Comparison of ENCODE assay signal across 30 cellular contexts in genomic region chr15:79606831-79607355, GRCh38.
"Had no signal": no experiment of that assay in that cellular context is flagged by ENCODE, and none has a peak within 500 bp of the region (broad histone marks: within the 10 kb centered on the region; RNA-seq: fewer than 3 reads in every experiment).

No MANE protein-coding gene starts in this region.

- H3K4me3 ChIP-seq: neural progenitor cell, ovary, psoas muscle, right lobe of liver, sigmoid colon, stomach, thoracic aorta, thyroid gland, tibial nerve, upper lobe of left lung, vagina had no signal

- H3K27ac ChIP-seq: neural progenitor cell, neutrophil, ovary, parathyroid adenoma, psoas muscle, right lobe of liver, sigmoid colon, stomach, thoracic aorta, thyroid gland, tibial nerve, upper lobe of left lung, vagina had no signal

- H3K36me3 Mint-ChIP-seq: naive thymus-derived CD4-positive, alpha-beta T cell; natural killer cell; neural progenitor cell; stimulated activated effector memory CD8-positive, alpha-beta T cell treated with anti-CD3 and anti-CD28 coated beads, Interleukin-12 subunit alpha, Interleukin-12 subunit beta, amount 100 ng/mL, for 72 hours; stimulated activated naive B cell treated with anti-CD40 and anti-IgM and Interleukin-4, amounts not matched to agents 10 μg/mL and 1 μg/mL and 100 μg/mL, for 72 hours had no signal

- H3K27ac Mint-ChIP-seq: naive thymus-derived CD4-positive, alpha-beta T cell; natural killer cell; nephron; neural progenitor cell; progenitor cell of endocrine pancreas; stimulated activated effector memory CD8-positive, alpha-beta T cell treated with anti-CD3 and anti-CD28 coated beads, Interleukin-12 subunit alpha, Interleukin-12 subunit beta, amount 100 ng/mL, for 72 hours; stimulated activated naive B cell treated with anti-CD40 and anti-IgM and Interleukin-4, amounts not matched to agents 10 μg/mL and 1 μg/mL and 100 μg/mL, for 72 hours; stimulated activated naive CD8-positive, alpha-beta T cell treated with anti-CD3 and anti-CD28 coated beads, Interleukin-15, Interleukin-2, amounts not matched to agents 100 ng/mL and 50 ng/mL, for 24 hours had no signal

- H3K9me3 ChIP-seq: neutrophil, ovary, psoas muscle, right lobe of liver, sigmoid colon, stomach, thoracic aorta, thyroid gland, tibial nerve, upper lobe of left lung, vagina had no signal

- H3K4me3 Mint-ChIP-seq: naive thymus-derived CD4-positive, alpha-beta T cell; natural killer cell; nephron; neural progenitor cell; stimulated activated effector memory CD8-positive, alpha-beta T cell treated with anti-CD3 and anti-CD28 coated beads, Interleukin-12 subunit alpha, Interleukin-12 subunit beta, amount 100 ng/mL, for 72 hours; stimulated activated naive B cell treated with anti-CD40 and anti-IgM and Interleukin-4, amounts not matched to agents 10 μg/mL and 1 μg/mL and 100 μg/mL, for 72 hours; stimulated activated naive CD8-positive, alpha-beta T cell treated with anti-CD3 and anti-CD28 coated beads, Interleukin-15, Interleukin-2, amounts not matched to agents 100 ng/mL and 50 ng/mL, for 24 hours had no signal

- DNase-seq: naive thymus-derived CD4-positive, alpha-beta T cell; natural killer cell; nucleus accumbens; ovary; posterior cingulate gyrus; psoas muscle; right cardiac atrium; right lobe of liver; sigmoid colon; small intestine; stimulated activated CD4-positive, alpha-beta T cell treated with anti-CD3 and anti-CD28 coated beads, Interleukin-15, amount 100 ng/mL, for 24 hours; stimulated activated CD4-positive, alpha-beta T cell treated with anti-CD3 and anti-CD28 coated beads, Interleukin-2, amount 100 ng/mL, for 24 hours; stimulated activated CD4-positive, alpha-beta T cell treated with anti-CD3 and anti-CD28 coated beads, Interleukin-2, amount 100 ng/mL, for 48 hours; stimulated activated CD4-positive, alpha-beta T cell treated with anti-CD3 and anti-CD28 coated beads, Interleukin-4, amount 100 ng/mL, for 24 hours; stimulated activated naive B cell treated with anti-CD40 and anti-IgM and Interleukin-4, amounts not matched to agents 10 μg/mL and 1 μg/mL and 100 μg/mL, for 72 hours; stimulated activated naive CD4-positive, alpha-beta T cell treated with Interleukin-2 at 50 U/mL for 16 hours; stomach; thyroid gland; trophoblast cell; upper lobe of left lung had no signal

- H3K9me3 Mint-ChIP-seq: natural killer cell; neural progenitor cell; stimulated activated effector memory CD8-positive, alpha-beta T cell treated with anti-CD3 and anti-CD28 coated beads, Interleukin-12 subunit alpha, Interleukin-12 subunit beta, amount 100 ng/mL, for 72 hours; stimulated activated naive B cell treated with anti-CD40 and anti-IgM and Interleukin-4, amounts not matched to agents 10 μg/mL and 1 μg/mL and 100 μg/mL, for 72 hours; stimulated activated naive CD8-positive, alpha-beta T cell treated with anti-CD3 and anti-CD28 coated beads, Interleukin-15, Interleukin-2, amounts not matched to agents 100 ng/mL and 50 ng/mL, for 24 hours had no signal

- H3K27me3 ChIP-seq: neural progenitor cell, ovary, right lobe of liver, sigmoid colon, thyroid gland, tibial nerve, upper lobe of left lung, vagina had no signal

- H3K4me1 ChIP-seq: neural progenitor cell, parathyroid adenoma, psoas muscle, right lobe of liver, sigmoid colon, stomach, thyroid gland, tibial nerve, upper lobe of left lung, vagina had no signal

- H3K4me2 ChIP-seq: neural progenitor cell had no signal

- H3K4me1 Mint-ChIP-seq: natural killer cell; neural progenitor cell; stimulated activated effector memory CD8-positive, alpha-beta T cell treated with anti-CD3 and anti-CD28 coated beads, Interleukin-12 subunit alpha, Interleukin-12 subunit beta, amount 100 ng/mL, for 72 hours; stimulated activated naive B cell treated with anti-CD40 and anti-IgM and Interleukin-4, amounts not matched to agents 10 μg/mL and 1 μg/mL and 100 μg/mL, for 72 hours had no signal

- H3K9ac ChIP-seq: neural progenitor cell, parathyroid adenoma had no signal

- H3K79me2 ChIP-seq: parathyroid adenoma had no signal

- H3K36me3 ChIP-seq: neural progenitor cell, neutrophil, ovary, right lobe of liver, sigmoid colon, stomach, thoracic aorta, thyroid gland, tibial nerve, upper lobe of left lung, vagina had no signal
